18 cellular contexts compared by ENCODE assay signal in the genomic region with DNA sequence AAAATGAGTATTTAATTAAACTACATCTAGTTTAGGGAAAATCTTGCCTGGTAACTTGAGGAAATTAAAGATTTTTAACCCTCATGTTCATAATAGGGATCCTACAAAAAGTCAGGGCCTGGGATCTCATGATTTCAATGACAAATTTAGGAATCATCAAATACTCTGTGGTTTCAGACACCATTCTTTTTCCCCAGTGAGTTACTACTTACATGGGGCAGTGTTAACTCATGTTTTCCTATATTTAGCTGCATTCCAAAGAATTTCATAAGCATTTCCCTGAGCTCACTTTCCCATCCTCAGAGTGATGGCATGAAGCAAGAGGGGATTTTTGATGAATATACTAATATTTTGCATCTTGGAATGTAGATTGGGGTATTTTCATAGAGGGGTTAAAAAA.
DNase-seq lines count a peak whose midpoint lies in the region; TF ChIP-seq lines count a peak whose summit lies in the region.
"Had no signal": no experiment of that assay in that cellular context is flagged by ENCODE, and none has a peak within 500 bp of the region (broad histone marks: within the 10 kb centered on the region; RNA-seq: fewer than 3 reads in every experiment).

No MANE protein-coding gene starts in this region.

- H3K9me3 ChIP-seq in mammary epithelial cell (replicated peaks; ENCODE audit: insufficient read depth, low read length) = no peaks in the 10 kb centered on the region
- H3K9me3 ChIP-seq in subcutaneous abdominal adipose tissue (ENCODE audit: control insufficient read depth in 5 of 5, low read length in 5 of 5) = no peaks in the 10 kb centered on the region
- H3K9me3 ChIP-seq: tibial nerve had no signal

- TF ChIP-seq CTCF in HFFc6 (IDR thresholded peaks at IDR 0.05) (no peak), mammary epithelial cell (conservative IDR thresholded peaks at IDR 0.05 in 1 of 2, IDR thresholded peaks at IDR 0.05 in 1 of 2; ENCODE audit: extremely low read depth in 1 of 2, insufficient read depth in 1 of 2, low read depth in 1 of 2, low read length in 2 of 2) (no peak)

- no peaks in the 10 kb centered on the region for H3K36me3 ChIP-seq in mammary epithelial cell (ENCODE audit: insufficient read depth, low read length)
- H3K36me3 ChIP-seq in subcutaneous abdominal adipose tissue (ENCODE audit: control insufficient read depth in 5 of 5, insufficient read depth in 5 of 5, low read length in 5 of 5) = no peaks in the 10 kb centered on the region
- H3K36me3 ChIP-seq: tibial nerve had no signal

- in situ Hi-C loops in mammary epithelial cell (cut with MboI; ENCODE audit: low sequenced_read_pairs in 2 of 2) = no loop called here

- H3K9ac ChIP-seq in mammary epithelial cell (ENCODE audit: insufficient read depth, low read length) (no peak overlapping the region), subcutaneous abdominal adipose tissue (ENCODE audit: low read length in 5 of 5) (peak overlapping the region in 1 of 5 donors; percentile 79)

- no peak overlapping the region for H2AFZ ChIP-seq in mammary epithelial cell (ENCODE audit: low read depth, low read length)

- H3K9me3 Mint-ChIP-seq in HFFc6 = no peaks in the 10 kb centered on the region
- H3K9me3 Mint-ChIP-seq: activated B cell treated with CpG ODN at 0.5 μM for 24 hours had no signal

- H3K4me3 Mint-ChIP-seq in HFFc6 = peak overlapping the region; percentile 20
- H3K4me3 Mint-ChIP-seq: activated B cell treated with CpG ODN at 0.5 μM for 24 hours; CD4-positive, alpha-beta memory T cell had no signal

- no peaks in the 10 kb centered on the region for H4K20me1 ChIP-seq in mammary epithelial cell (ENCODE audit: insufficient read depth, low read length)

- peaks cover 49% of the 10 kb centered on the region for H3K4me1 Mint-ChIP-seq in HFFc6 (ENCODE audit: low read depth)
- H3K4me1 Mint-ChIP-seq: activated B cell treated with CpG ODN at 0.5 μM for 24 hours; CD4-positive, alpha-beta memory T cell had no signal

- no peaks in the 10 kb centered on the region for H3K4me1 ChIP-seq in mammary epithelial cell (ENCODE audit: insufficient read depth, low read length)
- peaks cover 0 to 17% (median 7%) of the 10 kb centered on the region in 5 donors for H3K4me1 ChIP-seq in subcutaneous abdominal adipose tissue (ENCODE audit: control insufficient read depth in 5 of 5, insufficient read depth in 5 of 5, low read length in 5 of 5)
- H3K4me1 ChIP-seq: tibial nerve had no signal

- no peak overlapping the region for H3K4me2 ChIP-seq in mammary epithelial cell (ENCODE audit: insufficient read depth, low read depth, low read length)

- no TSS peak for BruUV-seq in mammary epithelial cell (replicated peaks; lab: Mats Ljungman, UMichigan)

- H3K4me3 ChIP-seq in mammary epithelial cell (replicated peaks in 1 of 3; ENCODE audit: insufficient read depth in 1 of 3, low read depth in 2 of 3, low read length in 3 of 3) (no peak overlapping the region), subcutaneous abdominal adipose tissue (ENCODE audit: low read depth in 1 of 5, low read length in 5 of 5) (no peak overlapping the region)
- H3K4me3 ChIP-seq: skin epidermis, tibial nerve had no signal

- dilution Hi-C loops in mammary epithelial cell (cut with HindIII; ENCODE audit: low sequenced_read_pairs) = no loop called here

- H3K27ac Mint-ChIP-seq in HFFc6 = peak overlapping the region; percentile 79
- H3K27ac Mint-ChIP-seq: activated B cell treated with CpG ODN at 0.5 μM for 24 hours; CD4-positive, alpha-beta memory T cell had no signal

- peak; percentile 65 for DNase-seq in HFFc6
- peak; percentile 14 for DNase-seq in mammary epithelial cell
- peak; percentile 14 for DNase-seq in glomerular visceral epithelial cell (ENCODE audit: extremely low spot score)
- no peak for DNase-seq in NCI-H748 (lab: John Stamatoyannopoulos, UW; ENCODE audit: unreplicated experiment)
- DNase-seq in iPS-NIHi11 (ENCODE audit: low spot score) = no peak
- DNase-seq in activated naive CD4-positive, alpha-beta T cell treated with anti-CD3 and anti-CD28 coated beads, Interleukin-2, amount 50 U/mL, for 16 hours = no peak
- DNase-seq: activated B cell treated with CpG ODN at 0.5 μM for 24 hours; CD4-positive, alpha-beta memory T cell; DND-41; effector CD4-positive, alpha-beta T cell; glutamatergic neuron; NCI-H2107; NCI-H774; RPMI8226; T-helper 1 cell had no signal

- no peaks in the 10 kb centered on the region for H3K36me3 Mint-ChIP-seq in HFFc6 (ENCODE audit: low read depth)
- H3K36me3 Mint-ChIP-seq: CD4-positive, alpha-beta memory T cell had no signal

- H3K27me3 Mint-ChIP-seq in HFFc6 (ENCODE audit: insufficient read depth) = no peaks in the 10 kb centered on the region
- H3K27me3 Mint-ChIP-seq: activated B cell treated with CpG ODN at 0.5 μM for 24 hours had no signal

- H3K27ac ChIP-seq in mammary epithelial cell (ENCODE audit: insufficient read depth, low read depth, low read length) = no peak overlapping the region
- peak overlapping the region; percentile 35 for H3K27ac ChIP-seq in subcutaneous abdominal adipose tissue (ENCODE audit: low read depth, low read length)
- H3K27ac ChIP-seq: tibial nerve had no signal

- no peaks in the 10 kb centered on the region for H3K79me2 ChIP-seq in mammary epithelial cell (ENCODE audit: insufficient read depth, low read length)

- CTCF ChIA-PET in mammary epithelial cell (lab: Charles Lee; ENCODE audit: low non-redundant PET) = no interaction called here

- intact Hi-C loops in mammary epithelial cell (cut with micrococcal nuclease) = no loop called here

- H3K27me3 ChIP-seq in mammary epithelial cell (ENCODE audit: insufficient read depth, low read length) (no peaks in the 10 kb centered on the region), subcutaneous abdominal adipose tissue (ENCODE audit: control insufficient read depth in 5 of 5, insufficient read depth in 4 of 5, low read length in 5 of 5) (no peaks in the 10 kb centered on the region)
- H3K27me3 ChIP-seq: tibial nerve had no signal

Comparison
In these comparisons a context has a peak if more than half of its experiments do, and no peak if none do; other contexts are left out.
1. DNase-seq: peak in HFFc6 (single experiment), mammary epithelial cell (single experiment) and glomerular visceral epithelial cell (single experiment); none in NCI-H748 (single experiment), iPS-NIHi11 (single experiment) and activated naive CD4-positive, alpha-beta T cell treated with anti-CD3 and anti-CD28 coated beads, Interleukin-2, amount 50 U/mL, for 16 hours (single experiment).